ENCODE assay signal across 1 cellular context in genomic region chr10:62049815-62050626, GRCh38.
TF ChIP-seq lines count a peak whose summit lies in the region.

No MANE protein-coding gene starts in this region.

TF ChIP-seq in GM23338, 12 proteins besides CTCF, POLR2A, EP300 and RAD21 (continued from another document):
- TF ChIP-seq ZNF462 (CRISPR knock-in tag; IDR thresholded peaks at IDR 0.05) = no peak
